ENCODE assay signal across 1 cellular context in the genomic region with DNA sequence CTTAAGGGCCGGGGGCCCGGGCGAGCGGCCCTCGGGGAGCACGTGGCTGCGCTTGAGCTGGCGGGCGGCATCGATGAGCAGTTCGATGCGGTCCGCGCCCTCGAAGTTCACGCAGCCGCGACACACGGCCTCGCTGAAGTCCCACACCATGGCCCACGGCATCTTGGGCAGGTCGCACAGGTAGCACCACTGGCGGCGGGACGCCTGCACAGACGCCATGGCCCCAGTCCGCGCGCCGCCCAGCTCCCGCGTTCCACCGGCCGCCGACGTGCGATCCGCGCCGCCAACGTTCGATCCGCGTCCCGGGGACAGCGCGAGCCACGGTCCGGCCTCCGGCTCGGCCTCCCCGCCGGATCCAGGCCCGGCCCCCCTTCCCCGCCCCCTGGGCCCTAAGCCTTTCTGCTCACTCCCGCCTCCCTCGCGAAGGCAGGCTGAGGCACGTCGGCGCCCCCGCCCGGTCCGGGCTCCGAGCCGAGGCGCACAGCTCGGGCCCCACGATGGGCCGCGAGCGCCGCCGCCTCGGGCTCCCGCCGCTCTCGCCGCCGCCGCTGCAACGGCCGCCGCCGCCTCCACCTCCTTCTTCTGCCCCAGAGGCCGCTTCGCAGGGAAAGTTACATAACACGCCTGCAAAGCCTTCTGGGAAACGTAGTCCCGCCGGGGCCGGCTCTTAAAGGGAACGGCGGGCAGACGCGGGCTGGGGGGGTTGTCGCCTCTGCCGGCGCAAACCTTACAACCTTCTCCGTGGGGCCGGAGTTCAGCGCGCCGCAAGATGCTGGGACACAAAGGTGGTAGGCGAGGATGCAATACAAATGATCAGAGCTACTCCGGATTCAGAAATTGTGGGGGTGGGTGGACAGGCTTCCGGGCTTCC.
TF ChIP-seq lines count a peak whose summit lies in the region.

A gene with protein sequence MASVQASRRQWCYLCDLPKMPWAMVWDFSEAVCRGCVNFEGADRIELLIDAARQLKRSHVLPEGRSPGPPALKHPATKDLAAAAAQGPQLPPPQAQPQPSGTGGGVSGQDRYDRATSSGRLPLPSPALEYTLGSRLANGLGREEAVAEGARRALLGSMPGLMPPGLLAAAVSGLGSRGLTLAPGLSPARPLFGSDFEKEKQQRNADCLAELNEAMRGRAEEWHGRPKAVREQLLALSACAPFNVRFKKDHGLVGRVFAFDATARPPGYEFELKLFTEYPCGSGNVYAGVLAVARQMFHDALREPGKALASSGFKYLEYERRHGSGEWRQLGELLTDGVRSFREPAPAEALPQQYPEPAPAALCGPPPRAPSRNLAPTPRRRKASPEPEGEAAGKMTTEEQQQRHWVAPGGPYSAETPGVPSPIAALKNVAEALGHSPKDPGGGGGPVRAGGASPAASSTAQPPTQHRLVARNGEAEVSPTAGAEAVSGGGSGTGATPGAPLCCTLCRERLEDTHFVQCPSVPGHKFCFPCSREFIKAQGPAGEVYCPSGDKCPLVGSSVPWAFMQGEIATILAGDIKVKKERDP (minus strand): TSS at position 586 of the 871 bp plus-strand sequence. CDS start 367 bp downstream, at position 219.

TF ChIP-seq in HEK293, 187 proteins besides CTCF, POLR2A, EP300 and RAD21 (continued from another document):
- TF ChIP-seq, protein P1, sequence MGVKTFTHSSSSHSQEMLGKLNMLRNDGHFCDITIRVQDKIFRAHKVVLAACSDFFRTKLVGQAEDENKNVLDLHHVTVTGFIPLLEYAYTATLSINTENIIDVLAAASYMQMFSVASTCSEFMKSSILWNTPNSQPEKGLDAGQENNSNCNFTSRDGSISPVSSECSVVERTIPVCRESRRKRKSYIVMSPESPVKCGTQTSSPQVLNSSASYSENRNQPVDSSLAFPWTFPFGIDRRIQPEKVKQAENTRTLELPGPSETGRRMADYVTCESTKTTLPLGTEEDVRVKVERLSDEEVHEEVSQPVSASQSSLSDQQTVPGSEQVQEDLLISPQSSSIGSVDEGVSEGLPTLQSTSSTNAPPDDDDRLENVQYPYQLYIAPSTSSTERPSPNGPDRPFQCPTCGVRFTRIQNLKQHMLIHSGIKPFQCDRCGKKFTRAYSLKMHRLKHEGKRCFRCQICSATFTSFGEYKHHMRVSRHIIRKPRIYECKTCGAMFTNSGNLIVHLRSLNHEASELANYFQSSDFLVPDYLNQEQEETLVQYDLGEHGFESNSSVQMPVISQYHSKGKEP (tag by site-specific recombination; IDR thresholded peaks at IDR 0.05) = peak; percentile 39; the same call in 1 of the 2 replicates
- TF ChIP-seq ZNF473 (tag by site-specific recombination; IDR thresholded peaks at IDR 0.05) (no peak), SP2 (tag by site-specific recombination; IDR thresholded peaks at IDR 0.05) (peak; percentile 5), ZNF791 (tag by site-specific recombination; IDR thresholded peaks at IDR 0.05) (no peak), ZNF830 (tag by site-specific recombination; IDR thresholded peaks at IDR 0.05; ENCODE audit: low read depth) (no peak), ZFHX2 (tag by site-specific recombination; conservative IDR thresholded peaks at IDR 0.05) (peak; percentile 18; the same call in 1 of the 2 replicates), ZNF76 (tag by site-specific recombination; IDR thresholded peaks at IDR 0.05; ENCODE audit: borderline replicate concordance, low read depth) (peak; percentile 82), TCF7L2 (IDR thresholded peaks at IDR 0.05; ENCODE audit: borderline replicate concordance, low read depth, low read length) (no peak), ZNF157 (tag by site-specific recombination; IDR thresholded peaks at IDR 0.05) (no peak), ZNF701 (tag by site-specific recombination; IDR thresholded peaks at IDR 0.05) (no peak), KLF9 (tag by site-specific recombination; IDR thresholded peaks at IDR 0.05; ENCODE audit: low read depth) (peak; percentile 45), ZNF16 (tag by site-specific recombination; IDR thresholded peaks at IDR 0.05; ENCODE audit: low read depth) (no peak), ZNF335 (tag by site-specific recombination; conservative IDR thresholded peaks at IDR 0.05) (peak; percentile 24; the same call in 1 of the 2 replicates), KLF1 (tag by site-specific recombination; IDR thresholded peaks at IDR 0.05) (peak; percentile 4; the same call in 1 of the 2 replicates), ZNF202 (tag by site-specific recombination; IDR thresholded peaks at IDR 0.05; ENCODE audit: borderline replicate concordance) (no peak), ZBTB7A (tag by site-specific recombination; IDR thresholded peaks at IDR 0.05; ENCODE audit: low read depth) (no peak), ZBTB1 (tag by site-specific recombination; IDR thresholded peaks at IDR 0.05) (no peak), SALL2 (tag by site-specific recombination; IDR thresholded peaks at IDR 0.05; ENCODE audit: borderline replicate concordance) (no peak), ZNF24 (tag by site-specific recombination; IDR thresholded peaks at IDR 0.05) (no peak), BCL11A (tag by site-specific recombination; IDR thresholded peaks at IDR 0.05; ENCODE audit: low read depth) (no peak), ZBTB17 (tag by site-specific recombination; IDR thresholded peaks at IDR 0.05) (no peak; the same call in 1 of the 2 replicates)
- TF ChIP-seq, protein P2, sequence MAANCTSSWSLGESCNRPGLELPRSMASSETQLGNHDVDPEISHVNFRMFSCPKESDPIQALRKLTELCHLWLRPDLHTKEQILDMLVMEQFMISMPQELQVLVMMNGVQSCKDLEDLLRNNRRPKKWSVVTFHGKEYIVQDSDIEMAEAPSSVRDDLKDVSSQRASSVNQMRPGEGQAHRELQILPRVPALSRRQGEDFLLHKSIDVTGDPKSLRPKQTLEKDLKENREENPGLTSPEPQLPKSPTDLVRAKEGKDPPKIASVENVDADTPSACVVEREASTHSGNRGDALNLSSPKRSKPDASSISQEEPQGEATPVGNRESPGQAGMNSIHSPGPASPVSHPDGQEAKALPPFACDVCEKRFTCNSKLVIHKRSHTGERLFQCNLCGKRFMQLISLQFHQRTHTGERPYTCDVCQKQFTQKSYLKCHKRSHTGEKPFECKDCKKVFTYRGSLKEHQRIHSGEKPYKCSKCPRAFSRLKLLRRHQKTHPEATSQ (tag by site-specific recombination; IDR thresholded peaks at IDR 0.05) = no peak
- TF ChIP-seq, protein P3, sequence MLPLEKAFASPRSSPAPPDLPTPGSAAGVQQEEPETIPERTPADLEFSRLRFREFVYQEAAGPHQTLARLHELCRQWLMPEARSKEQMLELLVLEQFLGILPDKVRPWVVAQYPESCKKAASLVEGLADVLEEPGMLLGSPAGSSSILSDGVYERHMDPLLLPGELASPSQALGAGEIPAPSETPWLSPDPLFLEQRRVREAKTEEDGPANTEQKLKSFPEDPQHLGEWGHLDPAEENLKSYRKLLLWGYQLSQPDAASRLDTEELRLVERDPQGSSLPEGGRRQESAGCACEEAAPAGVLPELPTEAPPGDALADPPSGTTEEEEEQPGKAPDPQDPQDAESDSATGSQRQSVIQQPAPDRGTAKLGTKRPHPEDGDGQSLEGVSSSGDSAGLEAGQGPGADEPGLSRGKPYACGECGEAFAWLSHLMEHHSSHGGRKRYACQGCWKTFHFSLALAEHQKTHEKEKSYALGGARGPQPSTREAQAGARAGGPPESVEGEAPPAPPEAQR (tag by site-specific recombination; IDR thresholded peaks at IDR 0.05) = no peak
- TF ChIP-seq, protein P4, sequence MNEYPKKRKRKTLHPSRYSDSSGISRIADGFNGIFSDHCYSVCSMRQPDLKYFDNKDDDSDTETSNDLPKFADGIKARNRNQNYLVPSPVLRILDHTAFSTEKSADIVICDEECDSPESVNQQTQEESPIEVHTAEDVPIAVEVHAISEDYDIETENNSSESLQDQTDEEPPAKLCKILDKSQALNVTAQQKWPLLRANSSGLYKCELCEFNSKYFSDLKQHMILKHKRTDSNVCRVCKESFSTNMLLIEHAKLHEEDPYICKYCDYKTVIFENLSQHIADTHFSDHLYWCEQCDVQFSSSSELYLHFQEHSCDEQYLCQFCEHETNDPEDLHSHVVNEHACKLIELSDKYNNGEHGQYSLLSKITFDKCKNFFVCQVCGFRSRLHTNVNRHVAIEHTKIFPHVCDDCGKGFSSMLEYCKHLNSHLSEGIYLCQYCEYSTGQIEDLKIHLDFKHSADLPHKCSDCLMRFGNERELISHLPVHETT (tag by site-specific recombination; IDR thresholded peaks at IDR 0.05) = peak; percentile 48; the same call in 1 of the 2 replicates
- TF ChIP-seq, protein P5, sequence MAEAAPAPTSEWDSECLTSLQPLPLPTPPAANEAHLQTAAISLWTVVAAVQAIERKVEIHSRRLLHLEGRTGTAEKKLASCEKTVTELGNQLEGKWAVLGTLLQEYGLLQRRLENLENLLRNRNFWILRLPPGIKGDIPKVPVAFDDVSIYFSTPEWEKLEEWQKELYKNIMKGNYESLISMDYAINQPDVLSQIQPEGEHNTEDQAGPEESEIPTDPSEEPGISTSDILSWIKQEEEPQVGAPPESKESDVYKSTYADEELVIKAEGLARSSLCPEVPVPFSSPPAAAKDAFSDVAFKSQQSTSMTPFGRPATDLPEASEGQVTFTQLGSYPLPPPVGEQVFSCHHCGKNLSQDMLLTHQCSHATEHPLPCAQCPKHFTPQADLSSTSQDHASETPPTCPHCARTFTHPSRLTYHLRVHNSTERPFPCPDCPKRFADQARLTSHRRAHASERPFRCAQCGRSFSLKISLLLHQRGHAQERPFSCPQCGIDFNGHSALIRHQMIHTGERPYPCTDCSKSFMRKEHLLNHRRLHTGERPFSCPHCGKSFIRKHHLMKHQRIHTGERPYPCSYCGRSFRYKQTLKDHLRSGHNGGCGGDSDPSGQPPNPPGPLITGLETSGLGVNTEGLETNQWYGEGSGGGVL (tag by site-specific recombination; IDR thresholded peaks at IDR 0.05) = 0 out of 2 replicates have a peak, but pooled peaks have one; percentile 2
- TF ChIP-seq, protein P6, sequence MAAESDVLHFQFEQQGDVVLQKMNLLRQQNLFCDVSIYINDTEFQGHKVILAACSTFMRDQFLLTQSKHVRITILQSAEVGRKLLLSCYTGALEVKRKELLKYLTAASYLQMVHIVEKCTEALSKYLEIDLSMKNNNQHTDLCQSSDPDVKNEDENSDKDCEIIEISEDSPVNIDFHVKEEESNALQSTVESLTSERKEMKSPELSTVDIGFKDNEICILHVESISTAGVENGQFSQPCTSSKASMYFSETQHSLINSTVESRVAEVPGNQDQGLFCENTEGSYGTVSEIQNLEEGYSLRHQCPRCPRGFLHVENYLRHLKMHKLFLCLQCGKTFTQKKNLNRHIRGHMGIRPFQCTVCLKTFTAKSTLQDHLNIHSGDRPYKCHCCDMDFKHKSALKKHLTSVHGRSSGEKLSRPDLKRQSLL (tag by site-specific recombination; IDR thresholded peaks at IDR 0.05) = 0 out of 2 replicates have a peak, but pooled peaks have one; percentile 37
- TF ChIP-seq, protein P7, sequence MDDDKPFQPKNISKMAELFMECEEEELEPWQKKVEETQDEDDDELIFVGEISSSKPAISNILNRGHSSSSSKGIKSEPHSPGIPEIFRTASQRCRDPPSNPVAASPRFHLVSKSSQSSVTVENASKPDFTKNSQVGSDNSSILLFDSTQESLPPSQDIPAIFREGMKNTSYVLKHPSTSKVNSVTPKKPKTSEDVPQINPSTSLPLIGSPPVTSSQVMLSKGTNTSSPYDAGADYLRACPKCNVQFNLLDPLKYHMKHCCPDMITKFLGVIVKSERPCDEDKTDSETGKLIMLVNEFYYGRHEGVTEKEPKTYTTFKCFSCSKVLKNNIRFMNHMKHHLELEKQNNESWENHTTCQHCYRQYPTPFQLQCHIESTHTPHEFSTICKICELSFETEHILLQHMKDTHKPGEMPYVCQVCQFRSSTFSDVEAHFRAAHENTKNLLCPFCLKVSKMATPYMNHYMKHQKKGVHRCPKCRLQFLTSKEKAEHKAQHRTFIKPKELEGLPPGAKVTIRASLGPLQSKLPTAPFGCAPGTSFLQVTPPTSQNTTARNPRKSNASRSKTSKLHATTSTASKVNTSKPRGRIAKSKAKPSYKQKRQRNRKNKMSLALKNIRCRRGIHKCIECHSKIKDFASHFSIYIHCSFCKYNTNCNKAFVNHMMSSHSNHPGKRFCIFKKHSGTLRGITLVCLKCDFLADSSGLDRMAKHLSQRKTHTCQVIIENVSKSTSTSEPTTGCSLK (tag by site-specific recombination; IDR thresholded peaks at IDR 0.05) = no peak
- TF ChIP-seq, protein P8, sequence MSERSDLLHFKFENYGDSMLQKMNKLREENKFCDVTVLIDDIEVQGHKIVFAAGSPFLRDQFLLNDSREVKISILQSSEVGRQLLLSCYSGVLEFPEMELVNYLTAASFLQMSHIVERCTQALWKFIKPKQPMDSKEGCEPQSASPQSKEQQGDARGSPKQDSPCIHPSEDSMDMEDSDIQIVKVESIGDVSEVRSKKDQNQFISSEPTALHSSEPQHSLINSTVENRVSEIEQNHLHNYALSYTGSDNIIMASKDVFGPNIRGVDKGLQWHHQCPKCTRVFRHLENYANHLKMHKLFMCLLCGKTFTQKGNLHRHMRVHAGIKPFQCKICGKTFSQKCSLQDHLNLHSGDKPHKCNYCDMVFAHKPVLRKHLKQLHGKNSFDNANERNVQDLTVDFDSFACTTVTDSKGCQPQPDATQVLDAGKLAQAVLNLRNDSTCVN (tag by site-specific recombination; optimal IDR thresholded peaks at IDR 0.05) = peak; percentile 84
- TF ChIP-seq, protein P9, sequence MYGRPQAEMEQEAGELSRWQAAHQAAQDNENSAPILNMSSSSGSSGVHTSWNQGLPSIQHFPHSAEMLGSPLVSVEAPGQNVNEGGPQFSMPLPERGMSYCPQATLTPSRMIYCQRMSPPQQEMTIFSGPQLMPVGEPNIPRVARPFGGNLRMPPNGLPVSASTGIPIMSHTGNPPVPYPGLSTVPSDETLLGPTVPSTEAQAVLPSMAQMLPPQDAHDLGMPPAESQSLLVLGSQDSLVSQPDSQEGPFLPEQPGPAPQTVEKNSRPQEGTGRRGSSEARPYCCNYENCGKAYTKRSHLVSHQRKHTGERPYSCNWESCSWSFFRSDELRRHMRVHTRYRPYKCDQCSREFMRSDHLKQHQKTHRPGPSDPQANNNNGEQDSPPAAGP (tag by site-specific recombination; IDR thresholded peaks at IDR 0.05) = no peak
- TF ChIP-seq, protein P10, sequence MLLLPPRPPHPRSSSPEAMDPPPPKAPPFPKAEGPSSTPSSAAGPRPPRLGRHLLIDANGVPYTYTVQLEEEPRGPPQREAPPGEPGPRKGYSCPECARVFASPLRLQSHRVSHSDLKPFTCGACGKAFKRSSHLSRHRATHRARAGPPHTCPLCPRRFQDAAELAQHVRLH (tag by site-specific recombination; IDR thresholded peaks at IDR 0.05) = peak; percentile 90; the same call in 1 of the 2 replicates
